In the genomic region with DNA sequence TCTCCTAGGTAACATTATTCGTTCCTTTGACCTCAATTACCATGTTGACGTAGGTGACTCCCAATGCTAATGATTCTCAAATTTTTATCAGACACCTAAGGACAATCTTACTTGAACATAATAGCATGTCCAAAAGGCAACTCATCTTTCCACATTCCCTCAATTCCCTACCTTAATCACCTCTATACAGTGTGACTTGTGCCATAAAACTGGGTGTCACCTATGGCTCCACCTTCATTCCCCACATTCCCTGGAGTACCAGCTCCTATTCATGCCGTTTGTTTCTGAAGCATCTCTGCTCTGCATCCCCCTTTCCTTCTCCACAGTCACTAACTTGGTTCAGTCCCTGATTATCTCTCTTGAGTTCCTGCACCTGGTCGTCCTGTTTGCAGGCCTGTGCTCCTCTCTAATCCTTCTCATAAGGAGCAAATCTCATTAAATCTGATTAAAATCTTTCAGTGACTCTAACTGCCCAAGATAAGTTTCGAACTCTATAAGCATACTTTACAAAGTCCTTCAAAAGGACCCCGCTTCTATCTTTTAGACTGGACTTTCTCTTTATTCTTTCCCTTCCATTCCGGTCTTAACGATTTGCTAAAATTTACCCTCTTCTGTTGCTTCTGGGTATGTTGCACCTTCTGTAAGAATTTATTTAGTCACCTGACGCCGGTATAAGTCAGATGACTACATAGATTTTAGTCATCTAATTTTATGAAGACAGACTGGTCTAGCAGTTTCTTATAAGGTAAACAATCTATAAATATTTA, we compare ENCODE assay signal across 17 cellular contexts.
A peak's percentile ranks its signal among the peaks of the same experiment; 100 is the strongest.
DNase-seq lines count a peak whose midpoint lies in the region; ATAC-seq, FAIRE-seq and TF ChIP-seq lines count a peak whose summit lies in the region.
"Had no signal": no experiment of that assay in that cellular context is flagged by ENCODE, and none has a peak within 500 bp of the region (broad histone marks: within the 10 kb centered on the region; RNA-seq: fewer than 3 reads in every experiment).

No MANE protein-coding gene starts in this region.

- TF ChIP-seq POLR2A in gastroesophageal sphincter (IDR thresholded peaks at IDR 0.05) = no peak
- TF ChIP-seq POLR2A in body of pancreas (IDR thresholded peaks at IDR 0.05) = no peak
- no peak for TF ChIP-seq POLR2A in stomach (IDR thresholded peaks at IDR 0.05)

- peaks cover 0 to 2% of the 10 kb centered on the region in 2 donors for H3K36me3 ChIP-seq in gastroesophageal sphincter
- no peaks in the 10 kb centered on the region for H3K36me3 ChIP-seq in small intestine (ENCODE audit: control insufficient read depth in 2 of 2, insufficient read depth in 2 of 2, low read length in 2 of 2)
- no peaks in the 10 kb centered on the region for H3K36me3 ChIP-seq in body of pancreas (replicated peaks in 1 of 2; ENCODE audit: insufficient read depth in 1 of 2, low read depth in 2 of 2)
- H3K36me3 ChIP-seq in stomach = peaks cover 0 to 6% (median 0%) of the 10 kb centered on the region in 4 donors

- H3K27ac Mint-ChIP-seq in activated CD8-positive, alpha-beta memory T cell treated with anti-CD3 and anti-CD28 coated beads, Interleukin-2, amount 10 ng/mL, durations not matched to agents 7 days and 5 days = no peak overlapping the region
- H3K27ac Mint-ChIP-seq: activated naive CD4-positive, alpha-beta T cell treated with anti-CD3 and anti-CD28 coated beads for 36 hours; naive thymus-derived CD4-positive, alpha-beta T cell; progenitor cell of endocrine pancreas had no signal

- TF ChIP-seq EP300 in gastroesophageal sphincter (IDR thresholded peaks at IDR 0.05) (no peak), stomach (IDR thresholded peaks at IDR 0.05) (no peak)

- H3K27me3 Mint-ChIP-seq in activated CD8-positive, alpha-beta memory T cell treated with anti-CD3 and anti-CD28 coated beads, Interleukin-2, amount 10 ng/mL, durations not matched to agents 7 days and 5 days = peaks cover 70% of the 10 kb centered on the region
- H3K27me3 Mint-ChIP-seq: progenitor cell of endocrine pancreas had no signal

- DNase-seq in HCEC 1CT (peak; percentile 36), SK-N-DZ (ENCODE audit: low spot score) (peak; percentile 78), small intestine (peak; percentile 65), body of pancreas (no peak), stomach (no peak)
- DNase-seq in activated CD8-positive, alpha-beta memory T cell treated with anti-CD3 and anti-CD28 coated beads, Interleukin-2, amount 10 ng/mL, durations not matched to agents 7 days and 5 days = no peak
- DNase-seq: activated naive CD4-positive, alpha-beta T cell treated with anti-CD3 and anti-CD28 coated beads for 36 hours; hippocampal formation; naive thymus-derived CD4-positive, alpha-beta T cell; NCI-H1048; NCI-H2171; Right ventricle myocardium superior; stimulated activated naive CD4-positive, alpha-beta T cell; T1000 had no signal

- no peaks in the 10 kb centered on the region for H3K27me3 ChIP-seq in gastroesophageal sphincter
- no peaks in the 10 kb centered on the region for H3K27me3 ChIP-seq in small intestine (ENCODE audit: control insufficient read depth in 2 of 2, insufficient read depth in 2 of 2, low read length in 2 of 2)
- no peaks in the 10 kb centered on the region for H3K27me3 ChIP-seq in body of pancreas
- H3K27me3 ChIP-seq in stomach = no peaks in the 10 kb centered on the region

- peaks cover 7% of the 10 kb centered on the region for H3K4me1 Mint-ChIP-seq in activated CD8-positive, alpha-beta memory T cell treated with anti-CD3 and anti-CD28 coated beads, Interleukin-2, amount 10 ng/mL, durations not matched to agents 7 days and 5 days

- CTCF ChIA-PET in activated CD8-positive, alpha-beta memory T cell treated with anti-CD3 and anti-CD28 coated beads, Interleukin-2, amount 10 ng/mL, durations not matched to agents 7 days and 5 days (lab: Charles Lee) = interaction anchor here (1.5 kb wide), 1 partner anchor 10 kb away, joined by 4 read pairs; no protein-coding TSS in a partner anchor

- H3K4me1 ChIP-seq in gastroesophageal sphincter = peaks cover 4 to 57% (median 9%) of the 10 kb centered on the region in 3 donors
- H3K4me1 ChIP-seq in small intestine (ENCODE audit: control insufficient read depth in 2 of 2, insufficient read depth in 1 of 2, low read depth in 1 of 2, low read length in 1 of 2) = no peaks in the 10 kb centered on the region
- peaks cover 11% of the 10 kb centered on the region for H3K4me1 ChIP-seq in body of pancreas
- H3K4me1 ChIP-seq in stomach = peaks cover 12 to 56% (median 27%) of the 10 kb centered on the region in 4 donors

- WGBS in gastroesophageal sphincter (ENCODE audit: low coverage in 1 of 2), 2 donors = 69 to 81% methylated on average over 8 to 10 of the region's 10 CpGs
- 62 to 76% (median 69%) methylated on average over 10 of the region's 10 CpGs for WGBS in small intestine, 3 donors
- WGBS in body of pancreas, 2 donors = 82 to 84% methylated on average over 10 of the region's 10 CpGs
- 78 to 86% (median 81%) methylated on average over 10 of the region's 10 CpGs for WGBS in stomach, 5 donors

- no peaks in the 10 kb centered on the region for H3K9me3 ChIP-seq in gastroesophageal sphincter
- no peaks in the 10 kb centered on the region for H3K9me3 ChIP-seq in small intestine (ENCODE audit: control insufficient read depth, low read depth)
- H3K9me3 ChIP-seq in body of pancreas = no peaks in the 10 kb centered on the region
- H3K9me3 ChIP-seq in stomach = no peaks in the 10 kb centered on the region

- no peak overlapping the region for H3K4me3 Mint-ChIP-seq in activated CD8-positive, alpha-beta memory T cell treated with anti-CD3 and anti-CD28 coated beads, Interleukin-2, amount 10 ng/mL, durations not matched to agents 7 days and 5 days
- H3K4me3 Mint-ChIP-seq: activated naive CD4-positive, alpha-beta T cell treated with anti-CD3 and anti-CD28 coated beads for 36 hours; naive thymus-derived CD4-positive, alpha-beta T cell had no signal

- intact Hi-C loops in body of pancreas (cut with DNase I) = no loop called here
- intact Hi-C loops in stomach (cut with DNase I; ENCODE audit: low total_unique reads) = no loop called here

- TF ChIP-seq CTCF in gastroesophageal sphincter (IDR thresholded peaks at IDR 0.05) (no peak), body of pancreas (IDR thresholded peaks at IDR 0.05) (no peak), stomach (IDR thresholded peaks at IDR 0.05) (no peak)

- no peak for FAIRE-seq in small intestine (lab: Jason Lieb, UNC)
- FAIRE-seq: K562 had no signal

- H3K27ac ChIP-seq in gastroesophageal sphincter (peak overlapping the region in 3 of 4 donors; percentile 8 to 42 (median 34)), small intestine (ENCODE audit: low read depth in 1 of 2, low read length in 1 of 2) (no peak overlapping the region), body of pancreas (no peak overlapping the region), stomach (peak overlapping the region in 1 of 5 donors; percentile 42)

- H3K36me3 Mint-ChIP-seq in activated CD8-positive, alpha-beta memory T cell treated with anti-CD3 and anti-CD28 coated beads, Interleukin-2, amount 10 ng/mL, durations not matched to agents 7 days and 5 days = no peaks in the 10 kb centered on the region

- no peaks in the 10 kb centered on the region for H3K9me3 Mint-ChIP-seq in activated CD8-positive, alpha-beta memory T cell treated with anti-CD3 and anti-CD28 coated beads, Interleukin-2, amount 10 ng/mL, durations not matched to agents 7 days and 5 days (ENCODE audit: low read depth)

- H3K4me3 ChIP-seq in gastroesophageal sphincter (peak overlapping the region in 1 of 2 donors; percentile 78), small intestine (ENCODE audit: low read depth in 1 of 2, low read length in 2 of 2) (no peak overlapping the region), body of pancreas (no peak overlapping the region), stomach (no peak overlapping the region)
- H3K4me3 ChIP-seq: K562 had no signal

- no peak for ATAC-seq in gastroesophageal sphincter
- ATAC-seq in body of pancreas = no peak
- ATAC-seq in activated CD8-positive, alpha-beta memory T cell treated with anti-CD3 and anti-CD28 coated beads, Interleukin-2, amount 10 ng/mL, durations not matched to agents 7 days and 5 days = no peak
- ATAC-seq: K562; naive thymus-derived CD4-positive, alpha-beta T cell had no signal

Comparison
In these comparisons a context has a peak if more than half of its experiments do, and no peak if none do; other contexts are left out.
1. DNase-seq: peak in HCEC 1CT (single experiment), SK-N-DZ (single experiment) and small intestine (single experiment); none in body of pancreas (0 of 4), activated CD8-positive, alpha-beta memory T cell treated with anti-CD3 and anti-CD28 coated beads, Interleukin-2, amount 10 ng/mL, durations not matched to agents 7 days and 5 days (single experiment) and stomach (single experiment).
2. H3K27ac ChIP-seq: peak in gastroesophageal sphincter (3 of 4); none in small intestine (0 of 2) and body of pancreas (0 of 4).